In the genomic region with DNA sequence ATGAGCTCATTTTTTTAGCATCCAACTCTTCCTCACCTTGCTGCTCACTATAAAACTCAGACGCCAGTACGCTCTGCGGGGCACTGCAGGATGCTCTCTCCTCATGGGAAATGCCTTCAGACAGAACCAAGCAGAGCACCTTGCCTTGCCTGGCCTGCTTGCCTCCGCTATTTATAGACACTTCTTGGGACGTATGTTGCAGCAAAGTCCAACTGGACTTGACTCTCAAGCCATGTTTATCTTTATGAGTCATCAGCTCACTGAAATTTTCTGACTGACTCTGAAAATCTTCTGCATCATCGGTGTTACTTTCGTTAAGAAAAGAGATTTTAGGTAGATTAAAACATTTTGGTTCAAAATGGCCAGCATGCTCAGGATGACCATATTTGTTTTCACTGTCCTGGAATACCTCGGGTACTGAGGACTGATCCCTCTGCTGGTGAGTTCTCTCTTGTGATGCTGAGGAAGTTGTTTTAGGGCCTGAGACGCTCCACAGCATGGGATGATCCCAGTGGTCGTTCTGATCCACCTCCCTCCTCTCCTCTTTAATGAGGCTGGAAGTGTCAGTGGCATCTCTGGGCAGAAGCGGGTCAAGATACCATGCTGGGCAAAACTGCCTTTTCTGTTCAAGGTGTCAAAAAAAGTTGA, we compare ENCODE assay signal across 1 cellular context.
TF ChIP-seq lines count a peak whose summit lies in the region.

No MANE protein-coding gene starts in this region.

TF ChIP-seq in HepG2, 621 proteins besides CTCF, POLR2A, EP300 and RAD21 (continued from another document):
- TF ChIP-seq MXD3 (CRISPR knock-in tag; IDR thresholded peaks at IDR 0.05) (no peak), FOSL1 (CRISPR knock-in tag; IDR thresholded peaks at IDR 0.05; ENCODE audit: borderline replicate concordance) (peak; percentile 84; the same call in 1 of the 2 replicates), ZFP41 (CRISPR knock-in tag; IDR thresholded peaks at IDR 0.05; ENCODE audit: borderline replicate concordance) (no peak), JUND (CRISPR knock-in tag; IDR thresholded peaks at IDR 0.05) (peak; percentile 92), GMEB1 (CRISPR knock-in tag; IDR thresholded peaks at IDR 0.05; ENCODE audit: borderline replicate concordance) (no peak), RBM39 (IDR thresholded peaks at IDR 0.05; ENCODE audit: low read depth, low read length, poor library complexity, severe bottlenecking) (no peak), GATAD2A (CRISPR knock-in tag; IDR thresholded peaks at IDR 0.05) (peak; percentile 60; the same call in 1 of the 2 replicates), ZNF687 (CRISPR knock-in tag; IDR thresholded peaks at IDR 0.05) (no peak), PPARG (CRISPR knock-in tag; conservative IDR thresholded peaks at IDR 0.05) (no peak), ZNF7 (CRISPR knock-in tag; IDR thresholded peaks at IDR 0.05) (no peak), PBX3 (CRISPR knock-in tag; IDR thresholded peaks at IDR 0.05; ENCODE audit: borderline replicate concordance) (no peak), WIZ (CRISPR knock-in tag; IDR thresholded peaks at IDR 0.05) (no peak), ZNF883 (CRISPR knock-in tag; IDR thresholded peaks at IDR 0.05; ENCODE audit: not compliant biosample characterization) (no peak), XRCC5 (optimal IDR thresholded peaks at IDR 0.05; ENCODE audit: low read length) (peak; percentile 46), ZNF17 (CRISPR knock-in tag; IDR thresholded peaks at IDR 0.05) (no peak), ZNF562 (CRISPR knock-in tag; IDR thresholded peaks at IDR 0.05; ENCODE audit: borderline replicate concordance) (no peak), MAFF (IDR thresholded peaks at IDR 0.05; ENCODE audit: low read depth, low read length) (0 out of 2 replicates have a peak, but pooled peaks have one; percentile 15), TEAD3 (CRISPR knock-in tag; optimal IDR thresholded peaks at IDR 0.05; ENCODE audit: borderline replicate concordance) (peak; percentile 39), STAG1 (CRISPR knock-in tag; IDR thresholded peaks at IDR 0.05) (no peak), YY1 (IDR thresholded peaks at IDR 0.05; ENCODE audit: insufficient read depth, insufficient replicate concordance, low read depth, low read length) (no peak), ZBED4 (CRISPR knock-in tag; IDR thresholded peaks at IDR 0.05; ENCODE audit: borderline replicate concordance) (0 out of 2 replicates have a peak, but pooled peaks have one; percentile 46), MEF2D (CRISPR knock-in tag; IDR thresholded peaks at IDR 0.05) (peak; percentile 94), FOXK2 (IDR thresholded peaks at IDR 0.05) (no peak), ATF2 (CRISPR knock-in tag; IDR thresholded peaks at IDR 0.05) (no peak), HNF4G (IDR thresholded peaks at IDR 0.05; ENCODE audit: borderline replicate concordance, low read depth, low read length) (peak; percentile 34; the same call in 1 of the 2 replicates), HNF4G (CRISPR knock-in tag; IDR thresholded peaks at IDR 0.05; ENCODE audit: borderline replicate concordance, low read depth) (no peak), FOSL2 (CRISPR knock-in tag; IDR thresholded peaks at IDR 0.05) (peak; percentile 98), ZNF207 (IDR thresholded peaks at IDR 0.05; ENCODE audit: borderline replicate concordance) (no peak)
- TF ChIP-seq, protein P1, sequence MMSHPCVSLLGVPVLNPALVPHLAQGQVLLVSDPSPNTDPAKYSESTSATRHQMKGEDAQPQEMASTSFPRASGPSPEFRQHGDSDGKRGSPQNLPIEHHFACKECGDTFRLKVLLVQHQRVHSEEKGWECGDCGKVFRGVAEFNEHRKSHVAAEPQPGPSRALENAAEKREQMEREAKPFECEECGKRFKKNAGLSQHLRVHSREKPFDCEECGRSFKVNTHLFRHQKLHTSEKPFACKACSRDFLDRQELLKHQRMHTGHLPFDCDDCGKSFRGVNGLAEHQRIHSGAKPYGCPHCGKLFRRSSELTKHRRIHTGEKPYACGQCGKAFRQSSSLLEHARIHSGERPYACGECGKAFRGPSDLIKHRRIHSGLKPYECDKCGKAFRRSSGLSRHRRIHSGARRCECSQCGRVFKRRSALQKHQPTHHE (CRISPR knock-in tag; IDR thresholded peaks at IDR 0.05; ENCODE audit: borderline replicate concordance) = no peak
- TF ChIP-seq, protein P2, sequence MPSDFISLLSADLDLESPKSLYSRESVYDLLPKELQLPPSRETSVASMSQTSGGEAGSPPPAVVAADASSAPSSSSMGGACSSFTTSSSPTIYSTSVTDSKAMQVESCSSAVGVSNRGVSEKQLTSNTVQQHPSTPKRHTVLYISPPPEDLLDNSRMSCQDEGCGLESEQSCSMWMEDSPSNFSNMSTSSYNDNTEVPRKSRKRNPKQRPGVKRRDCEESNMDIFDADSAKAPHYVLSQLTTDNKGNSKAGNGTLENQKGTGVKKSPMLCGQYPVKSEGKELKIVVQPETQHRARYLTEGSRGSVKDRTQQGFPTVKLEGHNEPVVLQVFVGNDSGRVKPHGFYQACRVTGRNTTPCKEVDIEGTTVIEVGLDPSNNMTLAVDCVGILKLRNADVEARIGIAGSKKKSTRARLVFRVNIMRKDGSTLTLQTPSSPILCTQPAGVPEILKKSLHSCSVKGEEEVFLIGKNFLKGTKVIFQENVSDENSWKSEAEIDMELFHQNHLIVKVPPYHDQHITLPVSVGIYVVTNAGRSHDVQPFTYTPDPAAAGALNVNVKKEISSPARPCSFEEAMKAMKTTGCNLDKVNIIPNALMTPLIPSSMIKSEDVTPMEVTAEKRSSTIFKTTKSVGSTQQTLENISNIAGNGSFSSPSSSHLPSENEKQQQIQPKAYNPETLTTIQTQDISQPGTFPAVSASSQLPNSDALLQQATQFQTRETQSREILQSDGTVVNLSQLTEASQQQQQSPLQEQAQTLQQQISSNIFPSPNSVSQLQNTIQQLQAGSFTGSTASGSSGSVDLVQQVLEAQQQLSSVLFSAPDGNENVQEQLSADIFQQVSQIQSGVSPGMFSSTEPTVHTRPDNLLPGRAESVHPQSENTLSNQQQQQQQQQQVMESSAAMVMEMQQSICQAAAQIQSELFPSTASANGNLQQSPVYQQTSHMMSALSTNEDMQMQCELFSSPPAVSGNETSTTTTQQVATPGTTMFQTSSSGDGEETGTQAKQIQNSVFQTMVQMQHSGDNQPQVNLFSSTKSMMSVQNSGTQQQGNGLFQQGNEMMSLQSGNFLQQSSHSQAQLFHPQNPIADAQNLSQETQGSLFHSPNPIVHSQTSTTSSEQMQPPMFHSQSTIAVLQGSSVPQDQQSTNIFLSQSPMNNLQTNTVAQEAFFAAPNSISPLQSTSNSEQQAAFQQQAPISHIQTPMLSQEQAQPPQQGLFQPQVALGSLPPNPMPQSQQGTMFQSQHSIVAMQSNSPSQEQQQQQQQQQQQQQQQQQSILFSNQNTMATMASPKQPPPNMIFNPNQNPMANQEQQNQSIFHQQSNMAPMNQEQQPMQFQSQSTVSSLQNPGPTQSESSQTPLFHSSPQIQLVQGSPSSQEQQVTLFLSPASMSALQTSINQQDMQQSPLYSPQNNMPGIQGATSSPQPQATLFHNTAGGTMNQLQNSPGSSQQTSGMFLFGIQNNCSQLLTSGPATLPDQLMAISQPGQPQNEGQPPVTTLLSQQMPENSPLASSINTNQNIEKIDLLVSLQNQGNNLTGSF (CRISPR knock-in tag; IDR thresholded peaks at IDR 0.05) = no peak
- TF ChIP-seq, protein P3, sequence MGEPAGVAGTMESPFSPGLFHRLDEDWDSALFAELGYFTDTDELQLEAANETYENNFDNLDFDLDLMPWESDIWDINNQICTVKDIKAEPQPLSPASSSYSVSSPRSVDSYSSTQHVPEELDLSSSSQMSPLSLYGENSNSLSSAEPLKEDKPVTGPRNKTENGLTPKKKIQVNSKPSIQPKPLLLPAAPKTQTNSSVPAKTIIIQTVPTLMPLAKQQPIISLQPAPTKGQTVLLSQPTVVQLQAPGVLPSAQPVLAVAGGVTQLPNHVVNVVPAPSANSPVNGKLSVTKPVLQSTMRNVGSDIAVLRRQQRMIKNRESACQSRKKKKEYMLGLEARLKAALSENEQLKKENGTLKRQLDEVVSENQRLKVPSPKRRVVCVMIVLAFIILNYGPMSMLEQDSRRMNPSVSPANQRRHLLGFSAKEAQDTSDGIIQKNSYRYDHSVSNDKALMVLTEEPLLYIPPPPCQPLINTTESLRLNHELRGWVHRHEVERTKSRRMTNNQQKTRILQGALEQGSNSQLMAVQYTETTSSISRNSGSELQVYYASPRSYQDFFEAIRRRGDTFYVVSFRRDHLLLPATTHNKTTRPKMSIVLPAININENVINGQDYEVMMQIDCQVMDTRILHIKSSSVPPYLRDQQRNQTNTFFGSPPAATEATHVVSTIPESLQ (CRISPR knock-in tag; conservative IDR thresholded peaks at IDR 0.05) = no peak
TF ChIP-seq in HepG2: peak in this region for 31.
